24 cellular contexts compared by ENCODE assay signal in the genomic region with DNA sequence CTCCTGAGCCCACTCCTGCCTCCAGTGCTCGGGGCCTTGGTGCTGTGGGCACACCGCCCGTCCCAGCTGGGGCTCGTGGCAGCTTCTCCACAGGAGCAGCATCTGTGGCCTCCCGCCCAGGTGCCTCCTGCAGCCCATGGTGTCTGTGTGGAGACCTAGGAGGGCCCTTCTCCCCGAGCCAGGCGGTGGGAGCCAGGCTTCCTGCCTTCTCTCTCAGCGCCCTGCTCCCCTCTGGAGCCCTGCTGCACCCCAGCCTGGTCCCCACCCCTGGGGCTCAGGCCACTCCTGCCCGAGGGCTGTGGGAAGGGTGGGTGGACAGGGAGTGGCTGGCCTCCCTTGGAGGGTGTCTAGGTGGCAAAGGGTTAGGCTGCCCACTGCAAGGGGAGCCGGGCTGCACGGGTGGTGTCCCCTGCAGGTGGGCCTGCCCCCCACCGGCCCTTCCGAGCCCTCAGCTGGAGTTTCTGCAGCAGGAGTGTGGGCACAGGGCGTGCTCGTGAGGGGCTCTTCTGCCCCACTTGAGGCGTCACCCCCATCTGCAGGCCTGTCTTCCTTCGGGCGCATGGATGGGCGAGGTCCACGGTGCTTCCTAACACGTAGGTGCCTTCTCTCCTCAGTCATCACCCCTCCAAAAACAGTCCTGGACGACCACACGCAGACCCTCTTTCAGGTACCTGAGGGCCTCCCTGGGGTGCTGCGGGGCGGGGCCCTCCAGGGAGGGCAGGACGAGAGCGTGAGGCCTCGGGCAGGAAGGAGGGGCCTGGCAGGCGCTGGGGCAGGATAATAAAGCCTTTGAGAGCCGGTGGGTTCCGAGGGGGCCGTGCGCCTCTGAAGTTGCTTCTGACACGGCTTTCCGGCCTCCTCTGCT. TPM values are rescaled to one million over a fixed set of nuclear protein-coding genes. Genes with fewer than 3 reads are reported as not detected.
DNase-seq lines count a peak whose midpoint lies in the region; ATAC-seq and TF ChIP-seq lines count a peak whose summit lies in the region.
"Had no signal": no experiment of that assay in that cellular context is flagged by ENCODE, and none has a peak within 500 bp of the region (broad histone marks: within the 10 kb centered on the region; RNA-seq: fewer than 3 reads in every experiment).

No MANE protein-coding gene starts in this region.

- DNase-seq in NT2/D1 (ENCODE audit: low read depth, low spot score), result no peak
- DNase-seq in left lung, result no peak
- no peak for DNase-seq in smooth muscle cell (lab: John Stamatoyannopoulos, UW; ENCODE audit: unreplicated experiment)
- DNase-seq in GM19240 (ENCODE audit: insufficient read length, low spot score), result no peak
- no peak for DNase-seq in C1 segment of cervical spinal cord (lab: John Stamatoyannopoulos, UW)
- DNase-seq in NCI-H187 treated with DMSO at 0.1 percent for 48 hours (lab: John Stamatoyannopoulos, UW), result no peak
- DNase-seq: activated CD4-positive, alpha-beta T cell treated with anti-CD3 and anti-CD28 coated beads, Interleukin-2, amount 10 ng/mL, durations not matched to agents 24 days and 14 days; activated CD8-positive, alpha-beta memory T cell treated with anti-CD3 and anti-CD28 coated beads for 24 hours; activated naive CD4-positive, alpha-beta T cell treated with anti-CD3 and anti-CD28 coated beads, Interleukin-2, amount 50 U/mL, for 16 hours; activated T-cell treated with anti-CD3 and anti-CD28 coated beads for 4 hours; cerebellar nuclear complex; dorsolateral prefrontal cortex; H9; IMR-90; MV-4-11; NCI-H146; NCI-H2107; NCI-H446 treated with DMSO at 0.1 percent for 48 hours; nucleus accumbens; T-helper 1 cell had no signal

- H4K20me1 ChIP-seq in BLaER1 (peaks cover 57% of the 10 kb centered on the region), smooth muscle cell (ENCODE audit: low read depth) (no peaks in the 10 kb centered on the region)

- H3K4me2 ChIP-seq in BLaER1 (peak overlapping the region; percentile 85), smooth muscle cell (peak overlapping the region; percentile 4)

- H3K27me3 ChIP-seq in BLaER1 (peaks cover 42% of the 10 kb centered on the region), NT2/D1 (ENCODE audit: insufficient read depth, insufficient read length) (no peaks in the 10 kb centered on the region), left lung (no peaks in the 10 kb centered on the region), smooth muscle cell (ENCODE audit: low read depth) (no peaks in the 10 kb centered on the region)
- H3K27me3 ChIP-seq: dorsolateral prefrontal cortex had no signal

- no peak overlapping the region for H3K4me3 ChIP-seq in BLaER1
- no peak overlapping the region for H3K4me3 ChIP-seq in NT2/D1 (ENCODE audit: insufficient read length, low read depth)
- no peak overlapping the region for H3K4me3 ChIP-seq in left lung
- H3K4me3 ChIP-seq in smooth muscle cell, result no peak overlapping the region
- H3K4me3 ChIP-seq: dorsolateral prefrontal cortex had no signal

- TF ChIP-seq CTCF in left lung (IDR thresholded peaks at IDR 0.05) (no peak), smooth muscle cell (IDR thresholded peaks at IDR 0.05; ENCODE audit: borderline replicate concordance, insufficient read depth, poor library complexity, severe bottlenecking) (no peak)

- H3F3A ChIP-seq in smooth muscle cell (ENCODE audit: low read depth), result no peaks in the 10 kb centered on the region

- H3K36me3 ChIP-seq in BLaER1 (no peaks in the 10 kb centered on the region; the same call in 1 of the 2 replicates), NT2/D1 (ENCODE audit: insufficient read depth, insufficient read length, low read length) (peaks cover 44% of the 10 kb centered on the region), left lung (peaks cover 0 to 13% of the 10 kb centered on the region in 2 donors), smooth muscle cell (ENCODE audit: low read depth) (no peaks in the 10 kb centered on the region)

- H3K27ac ChIP-seq in BLaER1, result peak overlapping the region; percentile 35
- peak overlapping the region; percentile 61 to 72 for H3K27ac ChIP-seq in left lung
- H3K27ac ChIP-seq in smooth muscle cell (ENCODE audit: low read depth), result no peak overlapping the region

- H3K79me2 ChIP-seq in smooth muscle cell (ENCODE audit: low read depth), result no peaks in the 10 kb centered on the region

- intact Hi-C loops in left lung (cut with DNase I), result no loop called here

- 89% methylated on average over 34 of the region's 35 CpGs for WGBS in smooth muscle cell (ENCODE audit: low lambda C conversion rate)

- H3K4me1 ChIP-seq in BLaER1 (peaks cover 70% of the 10 kb centered on the region), NT2/D1 (ENCODE audit: insufficient read depth, insufficient read length) (peaks cover 46% of the 10 kb centered on the region), left lung (peaks cover 0 to 11% of the 10 kb centered on the region in 2 donors), smooth muscle cell (ENCODE audit: low read depth) (no peaks in the 10 kb centered on the region)

- H3K9ac ChIP-seq in BLaER1, result peak overlapping the region; percentile 57
- peak overlapping the region; percentile 79 for H3K9ac ChIP-seq in NT2/D1 (ENCODE audit: insufficient read length, low read depth)
- H3K9ac ChIP-seq in smooth muscle cell (ENCODE audit: low read depth), result no peak overlapping the region

- H3K9me3 ChIP-seq in BLaER1 (no peaks in the 10 kb centered on the region), NT2/D1 (ENCODE audit: insufficient read depth, low read length) (no peaks in the 10 kb centered on the region), left lung (no peaks in the 10 kb centered on the region), smooth muscle cell (replicated peaks; ENCODE audit: low read depth) (no peaks in the 10 kb centered on the region)

- ATAC-seq in left lung, result peak; percentile 2
- no peak for ATAC-seq in HG03025 (IDR thresholded peaks at IDR 0.05; ENCODE audit: low FRiP score, unreplicated experiment)
- ATAC-seq: stimulated activated memory B cell treated with anti-CD40 and anti-IgM and Interleukin-4, amounts not matched to agents 10 μg/mL and 1 μg/mL and 100 μg/mL, for 72 hours; WTC11 had no signal

- H2AFZ ChIP-seq in smooth muscle cell (ENCODE audit: low read depth), result no peak overlapping the region

RNA-seq across cellular contexts. Expression of gene CENPX, which starts 10.8 kb away (rescaled TPM):
- 10 to 100 TPM; 42.9 to 77.7 TPM for total RNA-seq in left lung
- total RNA-seq in smooth muscle cell, result 44.6 and 50.4 TPM in 2 replicates
- 57.5 and 72.8 TPM in 2 replicates for polyA plus RNA-seq in smooth muscle cell

RNA-seq across cellular contexts. Expression of gene LRRC45, which starts 11.3 kb away (rescaled TPM):
- total RNA-seq in left lung (10 to 100 TPM; 16.9 to 20.7 TPM), smooth muscle cell (7.0 and 9.6 TPM in 2 replicates)
- polyA plus RNA-seq in smooth muscle cell, result 7.4 and 13.5 TPM in 2 replicates

RNA-seq across cellular contexts. Expression of gene RAC3, which starts 19.6 kb away (rescaled TPM):
- total RNA-seq in left lung (10 to 100 TPM in 1 of 2 donors, 1 to 10 TPM in 1; 4.2 to 11.5 TPM), smooth muscle cell (29.2 and 33.0 TPM in 2 replicates)
- polyA plus RNA-seq in smooth muscle cell, result 12.1 and 15.3 TPM in 2 replicates

RNA-seq across cellular contexts. Expression of gene DCXR, which starts 25.6 kb away (rescaled TPM):
- total RNA-seq in left lung (100 to 1,000 TPM; 113 to 152 TPM), smooth muscle cell (34.9 and 46.4 TPM in 2 replicates)
- 84.4 and 89.4 TPM in 2 replicates for polyA plus RNA-seq in smooth muscle cell

RNA-seq across cellular contexts. Expression of gene ASPSCR1, which starts 34.4 kb away (rescaled TPM):
- 10 to 100 TPM; 35.1 to 40.2 TPM for total RNA-seq in left lung
- 12.3 and 28.4 TPM in 2 replicates for total RNA-seq in smooth muscle cell
- 36.5 and 44.0 TPM in 2 replicates for polyA plus RNA-seq in smooth muscle cell
